In genomic region chr12:124588018-124588634, GRCh38 we compare ENCODE assay signal across 19 cellular contexts. TPM values are rescaled to one million over a fixed set of nuclear protein-coding genes. Genes with fewer than 3 reads are reported as not detected.
DNase-seq lines count a peak whose midpoint lies in the region; ATAC-seq and TF ChIP-seq lines count a peak whose summit lies in the region.
"Had no signal": no experiment of that assay in that cellular context is flagged by ENCODE, and none has a peak within 500 bp of the region (broad histone marks: within the 10 kb centered on the region; RNA-seq: fewer than 3 reads in every experiment).

No MANE protein-coding gene starts in this region.

- no peaks in the 10 kb centered on the region for H3K36me3 ChIP-seq in BLaER1
- H3K36me3 ChIP-seq in SJCRH30 = no peaks in the 10 kb centered on the region
- H3K36me3 ChIP-seq in psoas muscle (ENCODE audit: insufficient read depth in 1 of 2, low read depth in 1 of 2) = no peaks in the 10 kb centered on the region
- H3K36me3 ChIP-seq: cardiac muscle cell, left lung, neutrophil had no signal

- DNase-seq in SJCRH30 = no peak
- DNase-seq in foreskin keratinocyte = no peak
- no peak for DNase-seq in psoas muscle
- no peak for DNase-seq in activated effector memory CD4-positive, alpha-beta T cell treated with anti-CD3 and anti-CD28 coated beads, Interleukin-2, amount 50 U/mL, for 16 hours
- no peak for DNase-seq in activated CD4-positive, CD25-positive, alpha-beta regulatory T cell treated with anti-CD3 and anti-CD28 coated beads, Interleukin-2, amount 50 U/mL, for 72 hours
- DNase-seq in activated gamma-delta T cell treated with Interleukin-2 at 50 U/mL for 16 hours = no peak
- DNase-seq: activated CD4-positive, alpha-beta T cell treated with anti-CD3 and anti-CD28 coated beads, Interleukin-2, amount 10 ng/mL, durations not matched to agents 7 days and 5 days; DMS 273 treated with DMSO at 0.1 percent for 48 hours; GF-D8; NCI-H2029; NCI-H226; NCI-H774; stimulated activated CD4-positive, alpha-beta T cell treated with anti-CD3 and anti-CD28 coated beads, Interleukin-12 subunit alpha, Interleukin-12 subunit beta, amount 100 ng/mL, for 4 hours had no signal

- H3K27ac ChIP-seq in BLaER1 (no peak overlapping the region), SJCRH30 (peak overlapping the region; percentile 51; the same call in 1 of the 2 replicates), foreskin keratinocyte (peak overlapping the region; percentile 34), psoas muscle (peak overlapping the region; percentile 73)
- H3K27ac ChIP-seq: cardiac muscle cell, KMS-11, neutrophil had no signal

- TF ChIP-seq CTCF in foreskin keratinocyte (conservative IDR thresholded peaks at IDR 0.05) = no peak
- no peak for TF ChIP-seq CTCF in psoas muscle (IDR thresholded peaks at IDR 0.05)

- H3K27me3 ChIP-seq in BLaER1 (peaks cover 7% of the 10 kb centered on the region; the same call in 1 of the 2 replicates), SJCRH30 (no peaks in the 10 kb centered on the region; the same call in 1 of the 2 replicates), foreskin keratinocyte (no peaks in the 10 kb centered on the region), psoas muscle (ENCODE audit: insufficient read depth in 3 of 3, low read length in 2 of 3) (no peaks in the 10 kb centered on the region)
- H3K27me3 ChIP-seq: cardiac muscle cell, left lung had no signal

- H3K4me3 ChIP-seq in BLaER1 = peak overlapping the region; percentile 25; the same call in 1 of the 2 replicates
- no peak overlapping the region for H3K4me3 ChIP-seq in SJCRH30
- H3K4me3 ChIP-seq in psoas muscle = no peak overlapping the region
- H3K4me3 ChIP-seq: cardiac muscle cell, left lung had no signal

- H3K4me1 ChIP-seq in BLaER1 (peaks cover 52% of the 10 kb centered on the region), SJCRH30 (peaks cover 32% of the 10 kb centered on the region), foreskin keratinocyte (peaks cover 28% of the 10 kb centered on the region), psoas muscle (peaks cover 14% of the 10 kb centered on the region)

- H3K4me2 ChIP-seq in BLaER1 = peak overlapping the region; percentile 75
- H3K4me2 ChIP-seq: KMS-11 had no signal

- intact Hi-C loops in psoas muscle (cut with DNase I) = loop anchor here in 1 of 2 donors (5.0 kb wide), 1 partner anchor 34 kb away; no protein-coding TSS in a partner anchor

- H3K9ac ChIP-seq in BLaER1 = no peak overlapping the region
- H3K9ac ChIP-seq: KMS-11 had no signal

- no peak for ATAC-seq in foreskin keratinocyte
- ATAC-seq in psoas muscle = no peak
- ATAC-seq in GM21576 (IDR thresholded peaks at IDR 0.05; ENCODE audit: unreplicated experiment) = no peak

- no peaks in the 10 kb centered on the region for H4K20me1 ChIP-seq in BLaER1

- WGBS in psoas muscle, 3 donors = 77 to 86% (median 84%) methylated on average over 4 of the region's 4 CpGs

- H3K9me3 ChIP-seq in BLaER1 (peaks cover 18% of the 10 kb centered on the region), SJCRH30 (replicated peaks) (peaks cover 5% of the 10 kb centered on the region), psoas muscle (peaks cover 6% of the 10 kb centered on the region)
- H3K9me3 ChIP-seq: left lung, neutrophil had no signal

RNA-seq across cellular contexts. Expression of gene NCOR2, which starts 20.7 kb away (rescaled TPM):
- total RNA-seq in SJCRH30 (2014; rRNA removed; shearing (Covaris generic)) = 48.5 and 52.2 TPM in 2 replicates
- total RNA-seq in foreskin keratinocyte = 49.8 and 61.0 TPM in 2 replicates
- 32.1 and 38.1 TPM in 2 replicates for polyA plus RNA-seq in foreskin keratinocyte
- total RNA-seq in psoas muscle = 100 to 1,000 TPM; 134 to 164 (median 146) TPM
- polyA plus RNA-seq in psoas muscle = 10 to 100 TPM; 44.1 to 62.2 (median 60.9) TPM
